Comparison of ENCODE assay signal across 14 cellular contexts in the genomic region with DNA sequence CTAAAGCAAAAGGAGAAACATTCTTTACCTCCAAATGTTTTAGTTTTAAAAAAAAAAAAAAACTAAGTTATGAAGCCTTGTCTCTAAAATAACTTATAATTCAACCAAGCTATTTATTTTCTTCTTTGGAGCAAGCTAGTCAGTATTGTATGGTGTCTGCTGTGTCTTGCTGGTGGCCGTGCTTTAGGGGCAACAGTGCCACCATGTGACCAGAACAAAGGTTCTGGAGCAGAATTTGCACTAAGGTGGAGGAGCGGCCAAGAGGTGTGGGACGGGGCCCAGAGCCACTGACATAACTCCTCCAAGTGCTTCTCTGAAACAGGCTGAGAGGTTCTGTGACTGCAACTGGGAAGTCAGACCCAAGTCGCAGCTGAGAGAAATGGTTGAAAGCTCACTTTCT. TPM values are rescaled to one million over a fixed set of nuclear protein-coding genes. Genes with fewer than 3 reads are reported as not detected.
DNase-seq lines count a peak whose midpoint lies in the region; ATAC-seq and TF ChIP-seq lines count a peak whose summit lies in the region.
"Had no signal": no experiment of that assay in that cellular context is flagged by ENCODE, and none has a peak within 500 bp of the region (broad histone marks: within the 10 kb centered on the region; RNA-seq: fewer than 3 reads in every experiment).

No MANE protein-coding gene starts in this region.

- H3K27me3 ChIP-seq in DOHH2 (ENCODE audit: control insufficient read depth, low read length), result no peaks in the 10 kb centered on the region
- H3K27me3 ChIP-seq: colonic mucosa, upper lobe of left lung had no signal

- H3K79me2 ChIP-seq in DOHH2 (ENCODE audit: control insufficient read depth, low read length) (peaks cover 34% of the 10 kb centered on the region), OCI-LY7 (ENCODE audit: insufficient read depth, low read depth, low read length) (no peaks in the 10 kb centered on the region)

- DNase-seq in OCI-LY7 (ENCODE audit: low spot score) (peak; percentile 32), iPS-NIHi11 (ENCODE audit: low spot score) (peak; percentile 52), NCI-H2107 (lab: John Stamatoyannopoulos, UW) (no peak), NCI-H226 (no peak)
- DNase-seq in activated CD8-positive, alpha-beta memory T cell treated with anti-CD3 and anti-CD28 coated beads for 24 hours, result no peak
- DNase-seq: activated naive CD8-positive, alpha-beta T cell treated with anti-CD3 and anti-CD28 coated beads, Interleukin-2, amount 10 ng/mL, durations not matched to agents 7 days and 5 days; colonic mucosa; KG1; mesenchymal stem cell; NCI-H2029 treated with DMSO at 0.1 percent for 48 hours had no signal

- no peak for ATAC-seq in GM21576 (IDR thresholded peaks at IDR 0.05; ENCODE audit: unreplicated experiment)

- TF ChIP-seq CTCF in DOHH2 (IDR thresholded peaks at IDR 0.05; ENCODE audit: low read depth, low read length, poor library complexity, severe bottlenecking) (peak; percentile 40), GM12873 (IDR thresholded peaks at IDR 0.05; ENCODE audit: insufficient read depth, low read depth, low read length, missing control alignments) (peak; percentile 3), OCI-LY7 (conservative IDR thresholded peaks at IDR 0.05; ENCODE audit: low read length) (peak; percentile 68)

- no TSS peak for BruUV-seq in OCI-LY7 (replicated peaks; lab: Mats Ljungman, UMichigan)

- H3F3A ChIP-seq in DOHH2 (ENCODE audit: control insufficient read depth, insufficient read depth), result peaks cover 16% of the 10 kb centered on the region

- intact Hi-C loops in OCI-LY7 (cut with micrococcal nuclease; ENCODE audit: unreplicated experiment), result loop anchor here (5.0 to 10.0 kb wide), 3 partner anchors 98 to 755 kb away; partner anchors contain the start of gene PRDM4

- H2AFZ ChIP-seq in OCI-LY7 (ENCODE audit: low read length), result no peak overlapping the region

- CTCF ChIA-PET in OCI-LY7 (lab: Charles Lee; ENCODE audit: unreplicated experiment), result no interaction called here

- peaks cover 82% of the 10 kb centered on the region for H3K36me3 ChIP-seq in DOHH2 (ENCODE audit: control insufficient read depth, low read length)
- peaks cover 78% of the 10 kb centered on the region for H3K36me3 ChIP-seq in OCI-LY7 (ENCODE audit: insufficient read depth, low read length)

- peaks cover 12% of the 10 kb centered on the region for H3K4me1 ChIP-seq in DOHH2 (ENCODE audit: control insufficient read depth, low read length)
- H3K4me1 ChIP-seq in OCI-LY7 (ENCODE audit: insufficient read depth, low read length, poor library complexity, severe bottlenecking), result peaks cover 9% of the 10 kb centered on the region
- H3K4me1 ChIP-seq: colonic mucosa had no signal

- H3K9me3 ChIP-seq in DOHH2 (ENCODE audit: control insufficient read depth, insufficient read depth, low read length) (no peaks in the 10 kb centered on the region), OCI-LY7 (ENCODE audit: low read length) (no peaks in the 10 kb centered on the region)
- H3K9me3 ChIP-seq: colonic mucosa, upper lobe of left lung had no signal

- H4K20me1 ChIP-seq in DOHH2 (ENCODE audit: control insufficient read depth, insufficient read depth, low read depth, low read length), result peaks cover 4% of the 10 kb centered on the region; the same call in 1 of the 2 replicates
- no peaks in the 10 kb centered on the region for H4K20me1 ChIP-seq in OCI-LY7 (ENCODE audit: insufficient read depth, low read length)

- H3K4me2 ChIP-seq in DOHH2 (ENCODE audit: low read length) (no peak overlapping the region), OCI-LY7 (ENCODE audit: low read length) (no peak overlapping the region)

- POLR2A ChIA-PET in OCI-LY7 (lab: Charles Lee), result interaction anchor here (0.6 to 0.8 kb wide), 3 partner anchors 14 to 761 kb away, joined by 3 to 6 read pairs (median 4); no protein-coding TSS in a partner anchor

- no peaks in the 10 kb centered on the region for H3K9me2 ChIP-seq in DOHH2 (replicated peaks; ENCODE audit: control insufficient read depth, low read length)
- no peaks in the 10 kb centered on the region for H3K9me2 ChIP-seq in OCI-LY7 (ENCODE audit: insufficient read depth, low read length)

- no peak overlapping the region for H3K27ac ChIP-seq in DOHH2 (ENCODE audit: low read depth, low read length)
- no peak overlapping the region for H3K27ac ChIP-seq in OCI-LY7 (ENCODE audit: low read depth, low read length, poor library complexity, severe bottlenecking)
- H3K27ac ChIP-seq: colonic mucosa, upper lobe of left lung had no signal

- no peak overlapping the region for H3K4me3 ChIP-seq in DOHH2 (ENCODE audit: low read length)
- H3K4me3 ChIP-seq in OCI-LY7 (ENCODE audit: low read depth, low read length, poor library complexity, severe bottlenecking), result no peak overlapping the region
- H3K4me3 ChIP-seq: colonic mucosa, upper lobe of left lung had no signal

RNA-seq across cellular contexts. Expression of gene FICD, which starts 4.5 kb away (rescaled TPM):
- 8.4 and 13.1 TPM in 2 replicates for total RNA-seq in OCI-LY7 (2014; rRNA removed; shearing (Covaris generic))
- total RNA-seq in OCI-LY7 (2022), result 9.0 and 9.9 TPM in 2 replicates

RNA-seq across cellular contexts. Expression of gene SART3, which starts 41.4 kb away (rescaled TPM):
- 211 and 238 TPM in 2 replicates for total RNA-seq in OCI-LY7 (2014; rRNA removed; shearing (Covaris generic))
- 130 and 143 TPM in 2 replicates for total RNA-seq in OCI-LY7 (2022)

RNA-seq across cellular contexts. Expression of gene ISCU, which starts 42.8 kb away (rescaled TPM):
- 137 and 146 TPM in 2 replicates for total RNA-seq in OCI-LY7 (2014; rRNA removed; shearing (Covaris generic))
- total RNA-seq in OCI-LY7 (2022), result 123 and 130 TPM in 2 replicates

Comparison
In these comparisons a context has a peak if more than half of its experiments do, and no peak if none do; other contexts are left out.
1. CTCF ChIP-seq: peak in every context shown above with its lines; median percentile 68 in OCI-LY7; 40 in DOHH2; 3 in GM12873.
2. DNase-seq: peak in OCI-LY7 (single experiment) and iPS-NIHi11 (single experiment); none in activated CD8-positive, alpha-beta memory T cell treated with anti-CD3 and anti-CD28 coated beads for 24 hours (single experiment), NCI-H2107 (single experiment) and NCI-H226 (single experiment).